In genomic region chr14:98984719-98985041, GRCh38 we compare ENCODE assay signal across 10 cellular contexts.
DNase-seq lines count a peak whose midpoint lies in the region; ATAC-seq and TF ChIP-seq lines count a peak whose summit lies in the region.
"Had no signal": no experiment of that assay in that cellular context is flagged by ENCODE, and none has a peak within 500 bp of the region (broad histone marks: within the 10 kb centered on the region; RNA-seq: fewer than 3 reads in every experiment).

No MANE protein-coding gene starts in this region.

- TF ChIP-seq CTCF in GM23338 (conservative IDR thresholded peaks at IDR 0.05; ENCODE audit: low read depth in 2 of 2) = no peak
- no peak for TF ChIP-seq CTCF in ascending aorta (IDR thresholded peaks at IDR 0.05)

- H3F3A ChIP-seq in GM23338 (replicated peaks; ENCODE audit: low read depth) = no peaks in the 10 kb centered on the region

- H3K27me3 ChIP-seq in CD4-positive, CD25-positive, alpha-beta regulatory T cell (ENCODE audit: control insufficient read depth, insufficient read depth, low read length) = no peaks in the 10 kb centered on the region
- no peaks in the 10 kb centered on the region for H3K27me3 ChIP-seq in GM23338 (ENCODE audit: insufficient read depth)
- no peaks in the 10 kb centered on the region for H3K27me3 ChIP-seq in ascending aorta

- H3K9me3 ChIP-seq in CD4-positive, CD25-positive, alpha-beta regulatory T cell (ENCODE audit: control insufficient read depth in 2 of 2, low read length in 2 of 2) = no peaks in the 10 kb centered on the region
- H3K9me3 ChIP-seq in ascending aorta = no peaks in the 10 kb centered on the region

- peak overlapping the region; percentile 71 for H3K27ac ChIP-seq in CD4-positive, CD25-positive, alpha-beta regulatory T cell (ENCODE audit: insufficient read depth, low read length, poor library complexity, severe bottlenecking)
- no peak overlapping the region for H3K27ac ChIP-seq in GM23338 (ENCODE audit: low read depth)
- no peak overlapping the region for H3K27ac ChIP-seq in ascending aorta
- H3K27ac ChIP-seq: HL-60 had no signal

- no peaks in the 10 kb centered on the region for H3K9me2 ChIP-seq in GM23338 (ENCODE audit: insufficient read depth)

- peak overlapping the region; percentile 58 to 90 (median 78) for H3K4me3 Mint-ChIP-seq in CD4-positive, CD25-positive, alpha-beta regulatory T cell
- H3K4me3 Mint-ChIP-seq in activated naive CD8-positive, alpha-beta T cell = peak overlapping the region; percentile 68
- H3K4me3 Mint-ChIP-seq in GM23338 = no peak overlapping the region

- no peaks in the 10 kb centered on the region for H3K79me2 ChIP-seq in GM23338 (replicated peaks; ENCODE audit: insufficient read depth)

- no peaks in the 10 kb centered on the region for H3K36me3 ChIP-seq in CD4-positive, CD25-positive, alpha-beta regulatory T cell (ENCODE audit: control insufficient read depth, insufficient read depth, low read length)
- H3K36me3 ChIP-seq in GM23338 (ENCODE audit: insufficient read depth) = no peaks in the 10 kb centered on the region
- no peaks in the 10 kb centered on the region for H3K36me3 ChIP-seq in ascending aorta

- H2AFZ ChIP-seq in GM23338 = no peak overlapping the region

- peak; percentile 64 to 97 (median 84) for DNase-seq in CD4-positive, CD25-positive, alpha-beta regulatory T cell
- DNase-seq in activated CD4-positive, alpha-beta T cell treated with anti-CD3 and anti-CD28 coated beads, Interleukin-2, amount 50 U/mL, for 24 hours (ENCODE audit: low read depth in 1 of 2, low spot score in 1 of 2) = peak; percentile 32 to 51
- DNase-seq in stimulated activated CD4-positive, alpha-beta T cell treated with anti-CD3 and anti-CD28 coated beads, Interleukin-1b, Interleukin-23, amount 100 ng/mL, for 48 hours = peak; percentile 73
- DNase-seq in NOMO-1 treated with DMSO at 0.1 percent for 48 hours (lab: John Stamatoyannopoulos, UW; ENCODE audit: unreplicated experiment) = no peak
- DNase-seq in GM23338 (ENCODE audit: low spot score) = no peak
- DNase-seq in ascending aorta (ENCODE audit: low spot score in 2 of 2) = no peak
- DNase-seq in NOMO-1 treated with dmso at 0.1 percent for 144 hours (lab: John Stamatoyannopoulos, UW; ENCODE audit: unreplicated experiment) = no peak
- DNase-seq: NCI-H524 treated with DMSO at 0.1 percent for 48 hours had no signal

- peak overlapping the region; percentile 51 for H3K4me3 ChIP-seq in CD4-positive, CD25-positive, alpha-beta regulatory T cell (ENCODE audit: low read depth, low read length)
- no peak overlapping the region for H3K4me3 ChIP-seq in GM23338
- H3K4me3 ChIP-seq in ascending aorta = no peak overlapping the region

- peaks cover 3% of the 10 kb centered on the region for H3K36me3 Mint-ChIP-seq in CD4-positive, CD25-positive, alpha-beta regulatory T cell
- H3K36me3 Mint-ChIP-seq in activated naive CD8-positive, alpha-beta T cell = no peaks in the 10 kb centered on the region
- peaks cover 5% of the 10 kb centered on the region; the same call in 1 of the 3 replicates for H3K36me3 Mint-ChIP-seq in GM23338 (ENCODE audit: low read depth)

- H3K4me1 Mint-ChIP-seq in CD4-positive, CD25-positive, alpha-beta regulatory T cell = peaks cover 18 to 59% (median 32%) of the 10 kb centered on the region in 4 donors
- peaks cover 37% of the 10 kb centered on the region for H3K4me1 Mint-ChIP-seq in activated naive CD8-positive, alpha-beta T cell (ENCODE audit: low read depth)
- H3K4me1 Mint-ChIP-seq in GM23338 = peaks cover 6% of the 10 kb centered on the region; the same call in 2 of the 3 replicates

- peak overlapping the region; percentile 92 to 98 (median 98) for H3K27ac Mint-ChIP-seq in CD4-positive, CD25-positive, alpha-beta regulatory T cell
- H3K27ac Mint-ChIP-seq in activated naive CD8-positive, alpha-beta T cell = peak overlapping the region; percentile 85
- no peak overlapping the region for H3K27ac Mint-ChIP-seq in GM23338

- intact Hi-C loops in ascending aorta (cut with DNase I) = no loop called here

- peaks cover 0 to 3% (median 0%) of the 10 kb centered on the region in 7 donors for H3K9me3 Mint-ChIP-seq in CD4-positive, CD25-positive, alpha-beta regulatory T cell
- peaks cover 4% of the 10 kb centered on the region for H3K9me3 Mint-ChIP-seq in activated naive CD8-positive, alpha-beta T cell (ENCODE audit: low read depth)
- peaks cover 17% of the 10 kb centered on the region; the same call in 2 of the 3 replicates for H3K9me3 Mint-ChIP-seq in GM23338

- H3K4me2 ChIP-seq in GM23338 = no peak overlapping the region

- H3K27me3 Mint-ChIP-seq in CD4-positive, CD25-positive, alpha-beta regulatory T cell = no peaks in the 10 kb centered on the region
- H3K27me3 Mint-ChIP-seq in activated naive CD8-positive, alpha-beta T cell = no peaks in the 10 kb centered on the region
- H3K27me3 Mint-ChIP-seq in GM23338 (ENCODE audit: insufficient read depth, low read depth, poor library complexity) = peaks cover 3% of the 10 kb centered on the region

- peaks cover 31% of the 10 kb centered on the region for H3K4me1 ChIP-seq in CD4-positive, CD25-positive, alpha-beta regulatory T cell (ENCODE audit: control insufficient read depth, insufficient read depth, low read length, poor library complexity, severe bottlenecking)
- H3K4me1 ChIP-seq in GM23338 (ENCODE audit: insufficient read depth) = no peaks in the 10 kb centered on the region
- no peaks in the 10 kb centered on the region for H3K4me1 ChIP-seq in ascending aorta

- ATAC-seq in CD4-positive, CD25-positive, alpha-beta regulatory T cell (ENCODE audit: low read depth in 2 of 2) = peak; percentile 96 to 98
- no peak for ATAC-seq in GM23338

- H4K20me1 ChIP-seq in GM23338 (replicated peaks; ENCODE audit: insufficient read depth) = no peaks in the 10 kb centered on the region

TF ChIP-seq in GM23338, 12 proteins besides CTCF, POLR2A, EP300 and RAD21 (continues in another document):
- TF ChIP-seq ZNF114 (CRISPR knock-in tag; IDR thresholded peaks at IDR 0.05) = no peak
- TF ChIP-seq, protein P1, sequence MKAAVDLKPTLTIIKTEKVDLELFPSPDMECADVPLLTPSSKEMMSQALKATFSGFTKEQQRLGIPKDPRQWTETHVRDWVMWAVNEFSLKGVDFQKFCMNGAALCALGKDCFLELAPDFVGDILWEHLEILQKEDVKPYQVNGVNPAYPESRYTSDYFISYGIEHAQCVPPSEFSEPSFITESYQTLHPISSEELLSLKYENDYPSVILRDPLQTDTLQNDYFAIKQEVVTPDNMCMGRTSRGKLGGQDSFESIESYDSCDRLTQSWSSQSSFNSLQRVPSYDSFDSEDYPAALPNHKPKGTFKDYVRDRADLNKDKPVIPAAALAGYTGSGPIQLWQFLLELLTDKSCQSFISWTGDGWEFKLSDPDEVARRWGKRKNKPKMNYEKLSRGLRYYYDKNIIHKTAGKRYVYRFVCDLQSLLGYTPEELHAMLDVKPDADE (IDR thresholded peaks at IDR 0.05) = no peak
- no peak for TF ChIP-seq JUNB (IDR thresholded peaks at IDR 0.05; ENCODE audit: unreplicated experiment)
- no peak for TF ChIP-seq CREB1 (CRISPR knock-in tag; IDR thresholded peaks at IDR 0.05; ENCODE audit: low read depth)

Comparison
In these comparisons a context has a peak if more than half of its experiments do, and no peak if none do; other contexts are left out.
1. DNase-seq: peak in CD4-positive, CD25-positive, alpha-beta regulatory T cell (3 of 3), activated CD4-positive, alpha-beta T cell treated with anti-CD3 and anti-CD28 coated beads, Interleukin-2, amount 50 U/mL, for 24 hours (2 of 2) and stimulated activated CD4-positive, alpha-beta T cell treated with anti-CD3 and anti-CD28 coated beads, Interleukin-1b, Interleukin-23, amount 100 ng/mL, for 48 hours (single experiment); none in NOMO-1 treated with DMSO at 0.1 percent for 48 hours (single experiment), GM23338 (single experiment), ascending aorta (0 of 2) and NOMO-1 treated with dmso at 0.1 percent for 144 hours (single experiment).